ENCODE assay signal across 10 cellular contexts in genomic region chrX:15963858-15964257, GRCh38.
"Had no signal": no experiment of that assay in that cellular context is flagged by ENCODE, and none has a peak within 500 bp of the region (broad histone marks: within the 10 kb centered on the region; RNA-seq: fewer than 3 reads in every experiment).

No MANE protein-coding gene starts in this region.

- H3K4me2 ChIP-seq: GM23338 had no signal

- H2AFZ ChIP-seq: GM23338 had no signal

- H3K4me3 Mint-ChIP-seq: GM23338, H9, HFFc6 had no signal

- H3K4me3 ChIP-seq: GM23338, K562 had no signal

- H3K27ac Mint-ChIP-seq: GM23338, HFFc6 had no signal

- H3K9me3 Mint-ChIP-seq: GM23338, HFFc6 had no signal

- ATAC-seq: GM23338, K562 had no signal

- FAIRE-seq: H1, H54, K562 had no signal

- H3K27ac ChIP-seq: HL-60 had no signal

- DNase-seq: H9, HCEC 1CT, HFFc6, IMR-90, KG1 had no signal
